Comparison of ENCODE assay signal across 10 cellular contexts in genomic region chr16:11871193-11871592, GRCh38. TPM values are rescaled to one million over a fixed set of nuclear protein-coding genes. Genes with fewer than 3 reads are reported as not detected.
DNase-seq lines count a peak whose midpoint lies in the region; ATAC-seq and TF ChIP-seq lines count a peak whose summit lies in the region.
"Had no signal": no experiment of that assay in that cellular context is flagged by ENCODE, and none has a peak within 500 bp of the region (broad histone marks: within the 10 kb centered on the region; RNA-seq: fewer than 3 reads in every experiment).

No MANE protein-coding gene starts in this region.

- H4K20me1 ChIP-seq in KMS-11 (ENCODE audit: insufficient read depth): peaks cover 5% of the 10 kb centered on the region; the same call in 1 of the 2 replicates

- H3K27me3 ChIP-seq in Caco-2 (replicated peaks; ENCODE audit: control insufficient read depth, insufficient read depth, low read length) (no peaks in the 10 kb centered on the region), KMS-11 (ENCODE audit: insufficient read depth, low read depth) (no peaks in the 10 kb centered on the region), brain microvascular endothelial cell (replicated peaks) (no peaks in the 10 kb centered on the region), left lung (no peaks in the 10 kb centered on the region), esophagus squamous epithelium (no peaks in the 10 kb centered on the region)
- H3K27me3 ChIP-seq: body of pancreas, tibial nerve had no signal

- H3K4me1 Mint-ChIP-seq in Caco-2 (ENCODE audit: low read depth, unreplicated experiment): no peaks in the 10 kb centered on the region

- no peaks in the 10 kb centered on the region; the same call in 1 of the 2 replicates for H3K79me2 ChIP-seq in KMS-11 (ENCODE audit: insufficient read depth, low read depth)

- in situ Hi-C loops in brain microvascular endothelial cell (cut with HindIII; ENCODE audit: low pct_ligation_motif_present, low sequenced_read_pairs): no loop called here

- no peaks in the 10 kb centered on the region for H3K27me3 Mint-ChIP-seq in Caco-2 (ENCODE audit: insufficient read depth, unreplicated experiment)

- H3K4me1 ChIP-seq in Caco-2 (no peaks in the 10 kb centered on the region), KMS-11 (ENCODE audit: low read depth, poor library complexity, severe bottlenecking) (peaks cover 4% of the 10 kb centered on the region), left lung (no peaks in the 10 kb centered on the region), esophagus squamous epithelium (peaks cover 0 to 34% (median 9%) of the 10 kb centered on the region in 3 donors)

- H3K9me3 Mint-ChIP-seq in Caco-2 (ENCODE audit: unreplicated experiment): no peaks in the 10 kb centered on the region

- H3K9me3 ChIP-seq in Caco-2 (no peaks in the 10 kb centered on the region), left lung (no peaks in the 10 kb centered on the region), esophagus squamous epithelium (no peaks in the 10 kb centered on the region)
- H3K9me3 ChIP-seq: body of pancreas, tibial nerve had no signal

- DNase-seq in Caco-2 (peak; percentile 35 to 37), brain microvascular endothelial cell (peak; percentile 23), left lung (peak in 1 of 2 donors; percentile 36), esophagus squamous epithelium (lab: John Stamatoyannopoulos, UW) (no peak), GM19238 (ENCODE audit: insufficient read length, low spot score) (no peak)
- no peak for DNase-seq in activated CD4-positive, CD25-positive, alpha-beta regulatory T cell (lab: John Stamatoyannopoulos, UW)
- DNase-seq: body of pancreas had no signal

- no TSS peak for BruUV-seq in Caco-2 (replicated peaks; lab: Mats Ljungman, UMichigan)

- no peak overlapping the region for H3K27ac Mint-ChIP-seq in Caco-2 (ENCODE audit: unreplicated experiment)

- intact Hi-C loops in Caco-2 (cut with micrococcal nuclease; ENCODE audit: unreplicated experiment): loop anchor here (5.0 kb wide), 1 partner anchor 196 kb away; no protein-coding TSS in a partner anchor
- intact Hi-C loops in left lung (cut with DNase I): no loop called here
- intact Hi-C loops in esophagus squamous epithelium (cut with DNase I): no loop called here

- no peak overlapping the region for H3K27ac ChIP-seq in KMS-11
- no peak overlapping the region for H3K27ac ChIP-seq in brain microvascular endothelial cell
- H3K27ac ChIP-seq in left lung: no peak overlapping the region
- H3K27ac ChIP-seq in esophagus squamous epithelium: no peak overlapping the region
- H3K27ac ChIP-seq: body of pancreas, tibial nerve had no signal

- no peak overlapping the region for H2AFZ ChIP-seq in KMS-11 (ENCODE audit: low read depth)

- H3K36me3 Mint-ChIP-seq in Caco-2 (ENCODE audit: insufficient read depth, unreplicated experiment): peaks cover 56% of the 10 kb centered on the region

- no peak overlapping the region for H3K9ac ChIP-seq in KMS-11

- POLR2A ChIA-PET in Caco-2 (lab: Charles Lee): no interaction called here

- no peak overlapping the region for H3K4me3 Mint-ChIP-seq in Caco-2 (ENCODE audit: unreplicated experiment)

- CTCF ChIA-PET in Caco-2 (lab: Charles Lee): interaction anchor here (0.6 to 0.9 kb wide), 3 partner anchors 41 to 197 kb away, joined by 4 to 5 read pairs (median 4); no protein-coding TSS in a partner anchor

- H3K36me3 ChIP-seq in Caco-2 (ENCODE audit: control insufficient read depth, insufficient read depth, low read length) (no peaks in the 10 kb centered on the region; the same call in 1 of the 2 replicates), KMS-11 (ENCODE audit: insufficient read depth) (peaks cover 24% of the 10 kb centered on the region; the same call in 1 of the 2 replicates), brain microvascular endothelial cell (replicated peaks) (peaks cover 38% of the 10 kb centered on the region), left lung (peaks cover 0 to 69% of the 10 kb centered on the region in 2 donors), esophagus squamous epithelium (peaks cover 0 to 79% (median 3%) of the 10 kb centered on the region in 3 donors)

- no peak for TF ChIP-seq POLR2A in esophagus squamous epithelium (IDR thresholded peaks at IDR 0.05)

- no peak overlapping the region for H3K4me2 ChIP-seq in KMS-11

- TF ChIP-seq CTCF in Caco-2 (IDR thresholded peaks at IDR 0.05; ENCODE audit: insufficient read depth in 1 of 2, low read depth in 1 of 2, low read length in 1 of 2, severe bottlenecking in 1 of 2, unreplicated experiment in 1 of 2) (peak in 1 of 2 experiments; percentile 18), KMS-11 (conservative IDR thresholded peaks at IDR 0.05; ENCODE audit: low read depth, low read length) (0 out of 2 replicates have a peak, but pooled peaks have one; percentile 18), brain microvascular endothelial cell (IDR thresholded peaks at IDR 0.05; ENCODE audit: low read depth, low read length, missing control alignments) (peak; percentile 29), left lung (IDR thresholded peaks at IDR 0.05) (no peak), esophagus squamous epithelium (IDR thresholded peaks at IDR 0.05) (no peak)

- H3K4me3 ChIP-seq in Caco-2 (ENCODE audit: low read depth, low read length) (no peak overlapping the region), KMS-11 (IDR thresholded peaks at IDR 0.05; ENCODE audit: insufficient read depth, low read depth, low read length) (no peak overlapping the region), brain microvascular endothelial cell (ENCODE audit: low read depth, low read length) (no peak overlapping the region), left lung (no peak overlapping the region), esophagus squamous epithelium (no peak overlapping the region)
- H3K4me3 ChIP-seq: body of pancreas, tibial nerve had no signal

- ATAC-seq in left lung: peak; percentile 69
- ATAC-seq in GM18519 (IDR thresholded peaks at IDR 0.05; ENCODE audit: low FRiP score, unreplicated experiment): no peak
- ATAC-seq: body of pancreas had no signal

- 48 to 52% methylated on average over 5 to 7 of the region's 7 CpGs for WGBS in esophagus squamous epithelium, 2 donors

RNA-seq across cellular contexts. Expression of gene RSL1D1, which starts 19.9 kb away (rescaled TPM):
- total RNA-seq in Caco-2 (2022) (216 and 227 TPM in 2 replicates), left lung (100 to 1,000 TPM in 1 of 2 donors, 10 to 100 TPM in 1; 88.3 to 102 TPM), esophagus squamous epithelium (100 to 1,000 TPM in 3 of 4 donors, 10 to 100 TPM in 1; 85.4 to 187 (median 145) TPM)

RNA-seq across cellular contexts. Expression of gene GSPT1, which starts 44.6 kb away (rescaled TPM):
- total RNA-seq in Caco-2 (2022): 136 and 141 TPM in 2 replicates
- total RNA-seq in left lung: 100 to 1,000 TPM; 110 to 140 TPM
- total RNA-seq in esophagus squamous epithelium: 10 to 100 TPM; 55.5 to 99.0 (median 78.2) TPM

Comparison
In these comparisons a context has a peak if more than half of its experiments do, and no peak if none do; other contexts are left out.
1. DNase-seq: peak in Caco-2 (2 of 2) and brain microvascular endothelial cell (single experiment); none in activated CD4-positive, CD25-positive, alpha-beta regulatory T cell (0 of 4), esophagus squamous epithelium (single experiment) and GM19238 (single experiment).
2. CTCF ChIP-seq: peak in KMS-11 (single experiment) and brain microvascular endothelial cell (single experiment); none in left lung (0 of 2) and esophagus squamous epithelium (0 of 6).